8 cellular contexts compared by ENCODE assay signal in genomic region chr1:99969260-99969728, GRCh38. TPM values are rescaled to one million over a fixed set of nuclear protein-coding genes. Genes with fewer than 3 reads are reported as not detected.
DNase-seq lines count a peak whose midpoint lies in the region; ATAC-seq, FAIRE-seq and TF ChIP-seq lines count a peak whose summit lies in the region.

No MANE protein-coding gene starts in this region.

- H3K9me3 ChIP-seq in DND-41 (ENCODE audit: insufficient read depth, low read length, severe bottlenecking) = no peaks in the 10 kb centered on the region
- no peaks in the 10 kb centered on the region for H3K9me3 ChIP-seq in mesenchymal stem cell (ENCODE audit: control insufficient read depth, low read length)

- H3K36me3 ChIP-seq in DND-41 (ENCODE audit: insufficient read depth, low read length) (peaks cover 4% of the 10 kb centered on the region), bronchial epithelial cell (ENCODE audit: control insufficient read depth, insufficient read depth, low read length) (no peaks in the 10 kb centered on the region), mesenchymal stem cell (ENCODE audit: control insufficient read depth in 1 of 2, insufficient read depth in 2 of 2, low read depth in 1 of 2, low read length in 2 of 2) (peaks cover 0 to 6% of the 10 kb centered on the region in 2 experiments)

- peak overlapping the region; percentile 75 for H3K9ac ChIP-seq in DND-41 (ENCODE audit: low read depth, low read length)
- peak overlapping the region; percentile 93 for H3K9ac ChIP-seq in mesenchymal stem cell (ENCODE audit: low read length)

- H3K27me3 ChIP-seq in DND-41 (ENCODE audit: insufficient read depth, low read length, poor library complexity) (no peaks in the 10 kb centered on the region), bronchial epithelial cell (ENCODE audit: control insufficient read depth, insufficient read depth, low read length) (no peaks in the 10 kb centered on the region), mesenchymal stem cell (ENCODE audit: control insufficient read depth in 1 of 2, insufficient read depth in 1 of 2, low read length in 2 of 2) (no peaks in the 10 kb centered on the region)

- H2BK15ac ChIP-seq in mesenchymal stem cell (ENCODE audit: low read depth, poor library complexity, severe bottlenecking) = no peak overlapping the region

- peak overlapping the region; percentile 46 to 92 for H3K4ac ChIP-seq in mesenchymal stem cell (ENCODE audit: low read depth in 1 of 2, low read length in 2 of 2)

- no peak overlapping the region for H3K23ac ChIP-seq in mesenchymal stem cell (ENCODE audit: low read length in 2 of 2)

- peak; percentile 2; the same call in 2 of the 3 replicates for ATAC-seq in DND-41 (ENCODE audit: insufficient read depth, low read depth)
- peak; percentile 20 for ATAC-seq in GM21515 (IDR thresholded peaks at IDR 0.05; ENCODE audit: unreplicated experiment)

- peaks cover 43% of the 10 kb centered on the region for H3K79me2 ChIP-seq in DND-41 (ENCODE audit: insufficient read depth, low read length)

- TF ChIP-seq CTCF in DND-41 (IDR thresholded peaks at IDR 0.05; ENCODE audit: borderline replicate concordance, extremely low read depth, low read length, poor library complexity, severe bottlenecking) (no peak), bronchial epithelial cell (IDR thresholded peaks at IDR 0.05; ENCODE audit: insufficient read depth, low read length, severe bottlenecking) (no peak)

- peak overlapping the region in 1 of 2 experiments; percentile 85 for H3K14ac ChIP-seq in mesenchymal stem cell (ENCODE audit: low read length in 2 of 2)

- H2AFZ ChIP-seq in DND-41 (ENCODE audit: low read depth, low read length) (peak overlapping the region; percentile 91), mesenchymal stem cell (ENCODE audit: low read depth, low read length) (peak overlapping the region; percentile 97)

- H3K79me1 ChIP-seq in mesenchymal stem cell (replicated peaks; ENCODE audit: low read length, poor library complexity, severe bottlenecking) = peaks cover 3% of the 10 kb centered on the region

- H2BK120ac ChIP-seq in mesenchymal stem cell (ENCODE audit: low read depth, low read length) = no peak overlapping the region

- H2BK5ac ChIP-seq in mesenchymal stem cell (ENCODE audit: low read depth, low read length, poor library complexity, severe bottlenecking) = no peak overlapping the region

- peak overlapping the region; percentile 37 to 41 for H2BK12ac ChIP-seq in mesenchymal stem cell (ENCODE audit: low read length in 2 of 2)

- FAIRE-seq in bronchial epithelial cell (lab: Jason Lieb, UNC) = no peak

- no peak overlapping the region for H2AK5ac ChIP-seq in mesenchymal stem cell (ENCODE audit: low read length, severe bottlenecking)

- WGBS in mesenchymal stem cell = 61% methylated on average over 6 of the region's 6 CpGs

- H4K8ac ChIP-seq in mesenchymal stem cell (ENCODE audit: low read length) = peak overlapping the region; percentile 76

- DNase-seq in DND-41 (no peak), Kasumi-1 (lab: John Stamatoyannopoulos, UW) (peak; percentile 43 to 57), bronchial epithelial cell (ENCODE audit: low read depth) (peak; percentile 24), mesenchymal stem cell (no peak), NCI-H226 (no peak), KBM-7 (no peak), T-helper 9 cell (no peak)

- H3K4me3 ChIP-seq in DND-41 (ENCODE audit: low read depth in 1 of 2, low read length in 2 of 2) (peak overlapping the region; percentile 78 to 80; a peak in 3 of 4 replicates), bronchial epithelial cell (ENCODE audit: low read depth, low read length) (peak overlapping the region; percentile 91), mesenchymal stem cell (ENCODE audit: insufficient read depth in 1 of 2, low read depth in 1 of 2, low read length in 2 of 2) (peak overlapping the region; percentile 94 to 95)

- in situ Hi-C loops in KBM-7 (cut with MboI; ENCODE audit: low pct_unique_long_range_greater_than_20kb, low sequenced_read_pairs) = no loop called here

- peak overlapping the region; percentile 65 for H4K91ac ChIP-seq in mesenchymal stem cell (ENCODE audit: low read length)

- H3K27ac ChIP-seq in DND-41 (ENCODE audit: low read length) = peak overlapping the region; percentile 75
- no peak overlapping the region for H3K27ac ChIP-seq in mesenchymal stem cell (ENCODE audit: low read length, poor library complexity, severe bottlenecking)

- peaks cover 34% of the 10 kb centered on the region for H3K4me1 ChIP-seq in DND-41 (ENCODE audit: insufficient read depth, low read length)
- peaks cover 8% of the 10 kb centered on the region for H3K4me1 ChIP-seq in mesenchymal stem cell (ENCODE audit: control insufficient read depth, insufficient read depth, low read depth, low read length)

- H3K18ac ChIP-seq in mesenchymal stem cell (ENCODE audit: low read depth in 1 of 2, low read length in 2 of 2) = peak overlapping the region; percentile 15 to 86

- no peaks in the 10 kb centered on the region; the same call in 1 of the 2 replicates for H4K20me1 ChIP-seq in DND-41 (ENCODE audit: insufficient read depth, low read length)

- peak overlapping the region; percentile 69 for H3K4me2 ChIP-seq in DND-41 (ENCODE audit: insufficient read depth, low read length)
- H3K4me2 ChIP-seq in mesenchymal stem cell (ENCODE audit: low read length, poor library complexity, severe bottlenecking) = peak overlapping the region; percentile 85

RNA-seq across cellular contexts. Expression of gene SLC35A3, which starts 0.5 kb away (rescaled TPM):
- total RNA-seq in bronchial epithelial cell = 25.3 and 27.3 TPM in 2 replicates
- 8.9 TPM for polyA plus RNA-seq in mesenchymal stem cell (2013, experiment 1 of 2)
- 9.4 TPM for polyA plus RNA-seq in mesenchymal stem cell (2013, experiment 2 of 2)

Comparison
In these comparisons a context has a peak if more than half of its experiments do, and no peak if none do; other contexts are left out.
1. DNase-seq: peak in Kasumi-1 (2 of 2) and bronchial epithelial cell (single experiment); none in DND-41 (single experiment), mesenchymal stem cell (single experiment), NCI-H226 (single experiment), KBM-7 (single experiment) and T-helper 9 cell (single experiment).
2. Peak in every context shown above with its lines, with median percentiles within 50 percentile points of each other: H3K4me3 ChIP-seq.